17 cellular contexts compared by ENCODE assay signal in the genomic region with DNA sequence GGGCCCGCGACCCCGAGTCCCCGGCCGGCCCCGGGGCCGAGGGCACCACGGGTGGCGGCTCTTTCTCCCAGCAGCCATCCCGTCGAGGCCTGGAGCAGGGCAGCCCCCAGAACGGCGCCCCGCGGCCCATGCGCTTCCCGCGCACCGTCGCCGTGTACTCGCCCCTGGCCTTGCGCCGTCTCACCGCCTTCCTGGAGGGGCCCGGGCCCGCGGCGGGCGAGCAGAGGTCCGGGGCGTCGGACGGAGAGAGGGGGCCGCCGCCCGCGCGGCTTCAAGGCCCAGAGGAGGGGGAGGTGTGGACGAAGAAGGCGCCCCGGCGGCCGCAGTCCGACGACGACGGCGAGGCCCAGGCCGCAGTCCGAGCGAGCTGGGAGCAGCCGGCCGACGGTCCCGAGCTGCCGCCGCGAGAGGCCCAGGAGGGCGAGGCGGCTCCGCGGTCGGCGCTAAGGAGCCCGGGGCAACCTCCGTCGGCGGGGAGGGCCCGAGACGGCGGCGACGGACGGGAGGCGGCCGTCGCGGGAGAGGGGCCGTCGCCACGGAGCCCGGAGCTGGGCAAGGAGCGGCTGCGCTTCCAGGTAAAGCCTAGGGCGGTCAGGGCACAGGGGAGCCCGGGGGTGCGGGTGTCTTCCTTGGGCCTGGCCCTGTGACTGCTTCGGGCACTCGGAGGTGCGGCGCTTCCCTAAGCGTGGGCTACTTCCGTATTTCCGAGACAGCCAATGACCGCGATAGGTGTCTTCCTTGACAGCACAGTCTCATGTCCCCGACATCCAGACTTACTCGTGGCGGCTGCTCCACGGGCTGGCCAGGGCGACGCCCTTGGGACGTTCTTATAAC. TPM values are rescaled to one million over a fixed set of nuclear protein-coding genes. Genes with fewer than 3 reads are reported as not detected.
DNase-seq lines count a peak whose midpoint lies in the region; ATAC-seq, FAIRE-seq and TF ChIP-seq lines count a peak whose summit lies in the region.
"Had no signal": no experiment of that assay in that cellular context is flagged by ENCODE, and none has a peak within 500 bp of the region (broad histone marks: within the 10 kb centered on the region; RNA-seq: fewer than 3 reads in every experiment).

No MANE protein-coding gene starts in this region.

- no peak overlapping the region for H3K27ac Mint-ChIP-seq in activated T-cell treated with anti-CD3 and anti-CD28 coated beads, Interleukin-2, amount 50 U/mL, for 72 hours

- no peaks in the 10 kb centered on the region for H3K36me3 Mint-ChIP-seq in activated T-cell treated with anti-CD3 and anti-CD28 coated beads, Interleukin-2, amount 50 U/mL, for 72 hours (ENCODE audit: insufficient read depth in 2 of 2)

- H3K4me3 Mint-ChIP-seq in activated T-cell treated with anti-CD3 and anti-CD28 coated beads, Interleukin-2, amount 50 U/mL, for 72 hours = peak overlapping the region in 1 of 2 donors; percentile 22

- ATAC-seq in activated T-cell treated with anti-CD3 and anti-CD28 coated beads, Interleukin-2, amount 50 U/mL, for 72 hours (replicated peaks in 1 of 2) = peak; percentile 17 to 20
- ATAC-seq in HG03159 (IDR thresholded peaks at IDR 0.05; ENCODE audit: unreplicated experiment) (no peak), GM19035 (IDR thresholded peaks at IDR 0.05; ENCODE audit: unreplicated experiment) (no peak)

- peaks cover 77% of the 10 kb centered on the region for H3K27me3 ChIP-seq in iPS-20b (ENCODE audit: insufficient read depth, low read length)
- peaks cover 20 to 32% of the 10 kb centered on the region in 2 donors for H3K27me3 ChIP-seq in small intestine (ENCODE audit: control insufficient read depth in 2 of 2, insufficient read depth in 2 of 2, low read length in 2 of 2)
- H3K27me3 ChIP-seq: MG63 had no signal

- H3K4me1 Mint-ChIP-seq in activated T-cell treated with anti-CD3 and anti-CD28 coated beads, Interleukin-2, amount 50 U/mL, for 72 hours (ENCODE audit: low read depth) = no peaks in the 10 kb centered on the region

- H3K27me3 Mint-ChIP-seq in activated T-cell treated with anti-CD3 and anti-CD28 coated beads, Interleukin-2, amount 50 U/mL, for 72 hours (ENCODE audit: low read depth) = peaks cover 48% of the 10 kb centered on the region

- no peaks in the 10 kb centered on the region for H3K9me3 ChIP-seq in iPS-20b (ENCODE audit: insufficient read depth, low read depth, low read length)
- no peaks in the 10 kb centered on the region for H3K9me3 ChIP-seq in small intestine (ENCODE audit: control insufficient read depth, low read depth)
- H3K9me3 ChIP-seq: MG63, tibial artery had no signal

- H3K27ac ChIP-seq in iPS-20b (ENCODE audit: low read length) (no peak overlapping the region), small intestine (ENCODE audit: low read depth in 1 of 2, low read length in 1 of 2) (no peak overlapping the region)
- H3K27ac ChIP-seq: SK-N-MC, tibial artery had no signal

- no peaks in the 10 kb centered on the region for H3K9me3 Mint-ChIP-seq in activated T-cell treated with anti-CD3 and anti-CD28 coated beads, Interleukin-2, amount 50 U/mL, for 72 hours

- H3K4me1 ChIP-seq in iPS-20b (ENCODE audit: insufficient read depth, low read length) = peaks cover 12% of the 10 kb centered on the region; the same call in 1 of the 2 replicates
- H3K4me1 ChIP-seq in small intestine (ENCODE audit: control insufficient read depth in 2 of 2, insufficient read depth in 1 of 2, low read depth in 1 of 2, low read length in 1 of 2) = no peaks in the 10 kb centered on the region

- DNase-seq in GM20000 (ENCODE audit: low spot score) (peak; percentile 61), small intestine (peak; percentile 16), NCI-H2171 treated with DMSO at 0.1 percent for 48 hours (lab: John Stamatoyannopoulos, UW) (no peak), dermis blood vessel endothelial cell (no peak)
- DNase-seq in activated T-cell treated with anti-CD3 and anti-CD28 coated beads, Interleukin-2, amount 50 U/mL, for 72 hours = no peak
- DNase-seq: DMS 273 treated with DMSO at 0.1 percent for 48 hours; foreskin fibroblast; stimulated activated CD4-positive, alpha-beta T cell treated with anti-CD3 and anti-CD28 coated beads, Interleukin-1b, Interleukin-23, amount 100 ng/mL, for 48 hours; tibial artery had no signal

- H3K36me3 ChIP-seq in iPS-20b (ENCODE audit: insufficient read depth, low read depth, low read length) (no peaks in the 10 kb centered on the region), small intestine (ENCODE audit: control insufficient read depth in 2 of 2, insufficient read depth in 2 of 2, low read length in 2 of 2) (no peaks in the 10 kb centered on the region)
- H3K36me3 ChIP-seq: MG63, tibial artery had no signal

- TF ChIP-seq CTCF in GM20000 (IDR thresholded peaks at IDR 0.05; ENCODE audit: extremely low read depth, missing control alignments) = no peak

- H3K4me3 ChIP-seq in iPS-20b (ENCODE audit: low read length) = peak overlapping the region; percentile 54; the same call in 1 of the 2 replicates
- H3K4me3 ChIP-seq in small intestine (ENCODE audit: low read depth in 1 of 2, low read length in 2 of 2) = peak overlapping the region; percentile 18 to 45

- WGBS in small intestine, 3 donors = 7 to 20% (median 15%) methylated on average over 51 to 104 of the region's 104 CpGs

- no peak overlapping the region for H3K9ac ChIP-seq in iPS-20b (ENCODE audit: low read depth, low read length)

- FAIRE-seq in small intestine (lab: Jason Lieb, UNC) = no peak
- FAIRE-seq: bronchial epithelial cell, GM18507 had no signal

RNA-seq across cellular contexts. Expression of gene ZAR1, which starts 0.8 kb away (rescaled TPM):
- total RNA-seq in activated T-cell treated with anti-CD3 and anti-CD28 coated beads, Interleukin-2, amount 50 U/mL, for 72 hours = not detected
- polyA plus RNA-seq in small intestine = not detected
- not detected in 2 replicates for total RNA-seq in dermis blood vessel endothelial cell
- total RNA-seq: activated CD8-positive, alpha-beta memory T cell treated with anti-CD3 and anti-CD28 coated beads for 36 hours had no signal

RNA-seq across cellular contexts. Expression of gene SLC10A4, which starts 7.8 kb away (rescaled TPM):
- not detected for total RNA-seq in activated T-cell treated with anti-CD3 and anti-CD28 coated beads, Interleukin-2, amount 50 U/mL, for 72 hours
- polyA plus RNA-seq in small intestine = 1 to 10 TPM in 1 of 3 donors, not detected in 2; 2.3 TPM
- 0.05 TPM in 1 of 2 replicates, not detected in the other for total RNA-seq in dermis blood vessel endothelial cell
- total RNA-seq: bronchial epithelial cell had no signal

Comparison
In these comparisons a context has a peak if more than half of its experiments do, and no peak if none do; other contexts are left out.
1. DNase-seq: peak in GM20000 (single experiment) and small intestine (single experiment); none in activated T-cell treated with anti-CD3 and anti-CD28 coated beads, Interleukin-2, amount 50 U/mL, for 72 hours (0 of 2), NCI-H2171 treated with DMSO at 0.1 percent for 48 hours (single experiment) and dermis blood vessel endothelial cell (single experiment).
2. ATAC-seq: peak in activated T-cell treated with anti-CD3 and anti-CD28 coated beads, Interleukin-2, amount 50 U/mL, for 72 hours (2 of 2); none in HG03159 (single experiment) and GM19035 (single experiment).